21 cellular contexts compared by ENCODE assay signal in the genomic region with DNA sequence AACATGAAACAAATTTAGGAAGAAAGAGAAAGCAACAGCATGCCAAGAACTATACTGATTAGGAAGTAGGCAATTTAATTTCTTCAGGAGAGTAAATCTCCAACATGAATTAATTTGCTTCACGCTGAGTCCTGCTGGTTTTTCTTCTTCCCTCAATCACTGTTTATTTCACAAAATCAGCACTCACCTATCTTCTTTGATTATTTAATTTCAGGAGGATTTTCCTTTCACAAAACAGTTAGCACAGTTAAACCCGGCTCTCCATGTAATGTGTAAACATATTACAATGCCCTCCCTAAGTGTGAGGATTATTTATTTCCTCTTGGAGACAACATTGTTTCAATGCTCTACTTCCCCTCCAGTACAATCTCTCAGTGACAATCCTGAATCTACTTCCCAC.
DNase-seq lines count a peak whose midpoint lies in the region; ATAC-seq, FAIRE-seq and TF ChIP-seq lines count a peak whose summit lies in the region.
"Had no signal": no experiment of that assay in that cellular context is flagged by ENCODE, and none has a peak within 500 bp of the region (broad histone marks: within the 10 kb centered on the region; RNA-seq: fewer than 3 reads in every experiment).

No MANE protein-coding gene starts in this region.

- no peak overlapping the region for H3K18ac ChIP-seq in neuronal stem cell (ENCODE audit: low read length)

- no peak overlapping the region for H3K27ac ChIP-seq in neuronal stem cell (replicated peaks; ENCODE audit: low read length)
- no peak overlapping the region for H3K27ac ChIP-seq in pancreas
- H3K27ac ChIP-seq: coronary artery, suprapubic skin, vagina had no signal

- H2BK15ac ChIP-seq in neuronal stem cell (ENCODE audit: low read length): no peak overlapping the region

- H3K4me1 ChIP-seq in neuronal stem cell (ENCODE audit: control insufficient read depth in 2 of 2, insufficient read depth in 1 of 2, low read depth in 1 of 2, low read length in 2 of 2): peaks cover 5 to 31% of the 10 kb centered on the region in 2 donors
- H3K4me1 ChIP-seq in pancreas: peaks cover 0 to 6% (median 6%) of the 10 kb centered on the region in 3 donors

- intact Hi-C loops in pancreas (cut with DNase I): no loop called here

- H2BK5ac ChIP-seq in neuronal stem cell (ENCODE audit: low read length): no peak overlapping the region

- DNase-seq in DMS 273 treated with DMSO at 0.1 percent for 48 hours (lab: John Stamatoyannopoulos, UW) (peak; percentile 24), NCI-H146 (lab: John Stamatoyannopoulos, UW) (peak; percentile 29), cerebellum (ENCODE audit: low spot score) (peak; percentile 41), neuronal stem cell (ENCODE audit: low spot score) (no peak), pancreas (no peak), amniotic stem cell (lab: John Stamatoyannopoulos, UW) (no peak), DMS79 (lab: John Stamatoyannopoulos, UW) (no peak)
- DNase-seq: activated B cell treated with CpG ODN at 0.5 μM for 24 hours; activated CD4-positive, alpha-beta memory T cell treated with anti-CD3 and anti-CD28 coated beads for 36 hours; activated naive CD8-positive, alpha-beta T cell treated with anti-CD3 and anti-CD28 coated beads, Interleukin-2, amount 50 U/mL, for 24 hours; CD8-positive, alpha-beta T cell; heart left ventricle; NCI-H526; small intestine; T-helper 9 cell had no signal

- H3K14ac ChIP-seq in neuronal stem cell (ENCODE audit: low read length): no peak overlapping the region

- TF ChIP-seq CTCF in pancreas (IDR thresholded peaks at IDR 0.05): no peak

- no peak overlapping the region for H2AK5ac ChIP-seq in neuronal stem cell (ENCODE audit: low read depth, low read length)

- FAIRE-seq in pancreas (lab: Jason Lieb, UNC): no peak
- FAIRE-seq: endometrium, HTR-8/SVneo, small intestine had no signal

- H3K9me3 ChIP-seq in neuronal stem cell (replicated peaks in 1 of 2; ENCODE audit: control insufficient read depth in 2 of 2, insufficient read depth in 1 of 2, low read depth in 1 of 2, low read length in 2 of 2) (no peaks in the 10 kb centered on the region), pancreas (no peaks in the 10 kb centered on the region)
- H3K9me3 ChIP-seq: heart left ventricle, suprapubic skin, vagina had no signal

- no peak for ATAC-seq in pancreas
- ATAC-seq: activated naive CD8-positive, alpha-beta T cell treated with anti-CD3 and anti-CD28 coated beads, Interleukin-2, amount 50 U/mL, for 24 hours; CD8-positive, alpha-beta T cell; stimulated activated memory B cell treated with anti-CD40 and anti-IgM and Interleukin-4, amounts not matched to agents 10 μg/mL and 1 μg/mL and 100 μg/mL, for 72 hours had no signal

- no CpG with 5 or more reads among the region's 2 CpGs for WGBS in neuronal stem cell (ENCODE audit: extremely low coverage in 2 of 2, insufficient read length in 2 of 2, insufficient replicate concordance in 1 of 2), 2 donors
- 55 to 57% methylated on average over 2 of the region's 2 CpGs for WGBS in pancreas, 2 donors

- no peak overlapping the region for H3K4me2 ChIP-seq in neuronal stem cell (ENCODE audit: insufficient read depth, low read length, poor library complexity, severe bottlenecking)

- H2AFZ ChIP-seq in neuronal stem cell (ENCODE audit: low read length): peak overlapping the region; percentile 74

- no peak overlapping the region for H3K4ac ChIP-seq in neuronal stem cell (ENCODE audit: low read length)

- no peak overlapping the region for H2BK120ac ChIP-seq in neuronal stem cell (ENCODE audit: low read depth, low read length)

- H3K9ac ChIP-seq in neuronal stem cell (ENCODE audit: low read depth, low read length, poor library complexity): no peak overlapping the region

- no peak overlapping the region for H4K91ac ChIP-seq in neuronal stem cell (ENCODE audit: low read depth, low read length, poor library complexity)

- H3K4me3 ChIP-seq in neuronal stem cell (ENCODE audit: low read length in 2 of 2): no peak overlapping the region
- no peak overlapping the region for H3K4me3 ChIP-seq in pancreas
- H3K4me3 ChIP-seq: suprapubic skin, vagina had no signal

- H4K8ac ChIP-seq in neuronal stem cell (ENCODE audit: low read depth, low read length): no peak overlapping the region

- H3K27me3 ChIP-seq in neuronal stem cell (ENCODE audit: control insufficient read depth in 3 of 3, insufficient read depth in 3 of 3, low read depth in 1 of 3, low read length in 3 of 3) (no peaks in the 10 kb centered on the region), pancreas (no peaks in the 10 kb centered on the region)
- H3K27me3 ChIP-seq: heart left ventricle, suprapubic skin, vagina had no signal

- H3K36me3 ChIP-seq in neuronal stem cell (replicated peaks in 1 of 2; ENCODE audit: control insufficient read depth in 2 of 2, insufficient read depth in 2 of 2, low read length in 2 of 2) (no peaks in the 10 kb centered on the region), pancreas (no peaks in the 10 kb centered on the region)
- H3K36me3 ChIP-seq: heart left ventricle, suprapubic skin, vagina had no signal

- H3K23ac ChIP-seq in neuronal stem cell (ENCODE audit: low read depth, low read length, poor library complexity): no peak overlapping the region

- H3K79me1 ChIP-seq in neuronal stem cell (ENCODE audit: low read depth, low read length): no peaks in the 10 kb centered on the region

- no peak overlapping the region for H2BK12ac ChIP-seq in neuronal stem cell (ENCODE audit: low read length)

Comparison
In these comparisons a context has a peak if more than half of its experiments do, and no peak if none do; other contexts are left out.
1. DNase-seq: peak in DMS 273 treated with DMSO at 0.1 percent for 48 hours (single experiment), NCI-H146 (single experiment) and cerebellum (single experiment); none in neuronal stem cell (single experiment), pancreas (0 of 6), amniotic stem cell (single experiment) and DMS79 (single experiment).